ENCODE assay signal across 16 cellular contexts in the genomic region with DNA sequence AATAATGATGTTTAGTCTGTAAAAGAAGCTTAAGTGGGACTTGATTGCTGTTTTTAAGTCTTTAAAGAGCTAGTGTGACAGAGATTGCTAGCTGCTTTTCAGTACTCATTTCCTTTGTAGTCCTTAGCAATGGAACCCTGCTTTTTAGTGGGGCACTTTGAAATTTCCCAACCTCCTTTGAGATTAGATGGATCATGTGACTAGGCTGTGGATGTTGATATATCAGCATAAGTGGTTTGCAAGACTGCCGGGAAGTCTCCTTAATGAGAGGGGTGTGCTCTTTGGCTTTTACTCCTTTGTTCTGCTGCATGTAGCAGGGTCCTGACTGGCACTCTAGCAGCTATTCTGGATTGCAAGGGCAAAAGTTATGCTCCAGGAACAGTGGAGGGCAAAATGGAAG. TPM values are rescaled to one million over a fixed set of nuclear protein-coding genes. Genes with fewer than 3 reads are reported as not detected.
DNase-seq lines count a peak whose midpoint lies in the region; ATAC-seq and TF ChIP-seq lines count a peak whose summit lies in the region.
"Had no signal": no experiment of that assay in that cellular context is flagged by ENCODE, and none has a peak within 500 bp of the region (broad histone marks: within the 10 kb centered on the region; RNA-seq: fewer than 3 reads in every experiment).

No MANE protein-coding gene starts in this region.

- ATAC-seq in WTC11, result peak; percentile 81
- no peak for ATAC-seq in lung (ENCODE audit: insufficient read depth, low FRiP score)
- ATAC-seq in activated CD8-positive, alpha-beta memory T cell treated with anti-CD3 and anti-CD28 coated beads, Interleukin-2, amount 10 ng/mL, durations not matched to agents 7 days and 5 days, result no peak
- ATAC-seq: body of pancreas had no signal

- no peaks in the 10 kb centered on the region for H3K4me1 ChIP-seq in lung (ENCODE audit: control insufficient read depth in 2 of 2, insufficient read depth in 2 of 2, low read length in 2 of 2)
- H3K4me1 ChIP-seq: body of pancreas had no signal

- POLR2A ChIA-PET in WTC11 (lab: Charles Lee), result no interaction called here

- peak; percentile 41 for DNase-seq in DMS79 (lab: John Stamatoyannopoulos, UW)
- DNase-seq in MV-4-11 (lab: John Stamatoyannopoulos, UW), result peak; percentile 2
- DNase-seq in WTC11 (ENCODE audit: low spot score), result no peak
- peak; percentile 33 for DNase-seq in lung (ENCODE audit: low spot score)
- DNase-seq in NCI-H526 treated with DMSO at 0.1 percent for 48 hours (lab: John Stamatoyannopoulos, UW), result no peak
- no peak for DNase-seq in SKM-1 (lab: John Stamatoyannopoulos, UW; ENCODE audit: unreplicated experiment)
- DNase-seq in activated CD8-positive, alpha-beta memory T cell treated with anti-CD3 and anti-CD28 coated beads, Interleukin-2, amount 10 ng/mL, durations not matched to agents 7 days and 5 days, result no peak
- no peak for DNase-seq in NCI-H187 (lab: John Stamatoyannopoulos, UW)
- DNase-seq: activated naive CD4-positive, alpha-beta T cell; AML-193; body of pancreas; DMS53; effector CD4-positive, alpha-beta T cell; NCI-H524; posterior cingulate gyrus had no signal

- no peaks in the 10 kb centered on the region for H3K9me3 ChIP-seq in lung (ENCODE audit: control insufficient read depth in 2 of 2, insufficient read depth in 1 of 2, low read length in 1 of 2)
- H3K9me3 ChIP-seq: body of pancreas, thoracic aorta had no signal

- no peaks in the 10 kb centered on the region for H3K36me3 Mint-ChIP-seq in WTC11
- no peaks in the 10 kb centered on the region for H3K36me3 Mint-ChIP-seq in activated CD8-positive, alpha-beta memory T cell treated with anti-CD3 and anti-CD28 coated beads, Interleukin-2, amount 10 ng/mL, durations not matched to agents 7 days and 5 days

- no peak for TF ChIP-seq CTCF in WTC11 (IDR thresholded peaks at IDR 0.05)
- no peak for TF ChIP-seq CTCF in lung (IDR thresholded peaks at IDR 0.05; ENCODE audit: control extremely low read depth, extremely low read depth)

- no peak overlapping the region for H3K27ac ChIP-seq in lung (ENCODE audit: low read depth in 1 of 2, low read length in 1 of 2)
- H3K27ac ChIP-seq: body of pancreas, thoracic aorta had no signal

- CTCF ChIA-PET in WTC11 (lab: Charles Lee), result interaction anchor here (1.8 kb wide), 1 partner anchor 10 kb away, joined by 5 read pairs; no protein-coding TSS in a partner anchor
- CTCF ChIA-PET in activated CD8-positive, alpha-beta memory T cell treated with anti-CD3 and anti-CD28 coated beads, Interleukin-2, amount 10 ng/mL, durations not matched to agents 7 days and 5 days (lab: Charles Lee), result no interaction called here

- no peak overlapping the region for H3K4me3 Mint-ChIP-seq in WTC11
- H3K4me3 Mint-ChIP-seq in activated CD8-positive, alpha-beta memory T cell treated with anti-CD3 and anti-CD28 coated beads, Interleukin-2, amount 10 ng/mL, durations not matched to agents 7 days and 5 days, result no peak overlapping the region

- H3K27me3 Mint-ChIP-seq in WTC11 (ENCODE audit: low read depth), result no peaks in the 10 kb centered on the region
- H3K27me3 Mint-ChIP-seq in activated CD8-positive, alpha-beta memory T cell treated with anti-CD3 and anti-CD28 coated beads, Interleukin-2, amount 10 ng/mL, durations not matched to agents 7 days and 5 days, result peaks cover 4% of the 10 kb centered on the region

- no peaks in the 10 kb centered on the region for H3K27me3 ChIP-seq in lung (ENCODE audit: control insufficient read depth, insufficient read depth)
- H3K27me3 ChIP-seq: body of pancreas had no signal

- WGBS in lung, 2 donors, result 0 to 13% methylated on average over 1 of the region's 1 CpG

- no peak overlapping the region for H3K4me3 ChIP-seq in lung
- H3K4me3 ChIP-seq: body of pancreas, thoracic aorta had no signal

- no peaks in the 10 kb centered on the region for H3K36me3 ChIP-seq in lung (ENCODE audit: control insufficient read depth in 2 of 2, insufficient read depth in 2 of 2, low read length in 2 of 2)
- H3K36me3 ChIP-seq: thoracic aorta had no signal

- H3K9me3 Mint-ChIP-seq in WTC11, result 0 out of 2 replicates have a peak, but pooled peaks cover 6% of the 10 kb centered on the region
- H3K9me3 Mint-ChIP-seq in activated CD8-positive, alpha-beta memory T cell treated with anti-CD3 and anti-CD28 coated beads, Interleukin-2, amount 10 ng/mL, durations not matched to agents 7 days and 5 days (ENCODE audit: low read depth), result no peaks in the 10 kb centered on the region

- peak overlapping the region; percentile 88 for H3K27ac Mint-ChIP-seq in WTC11
- no peak overlapping the region for H3K27ac Mint-ChIP-seq in activated CD8-positive, alpha-beta memory T cell treated with anti-CD3 and anti-CD28 coated beads, Interleukin-2, amount 10 ng/mL, durations not matched to agents 7 days and 5 days

- peaks cover 30% of the 10 kb centered on the region for H3K4me1 Mint-ChIP-seq in WTC11
- no peaks in the 10 kb centered on the region for H3K4me1 Mint-ChIP-seq in activated CD8-positive, alpha-beta memory T cell treated with anti-CD3 and anti-CD28 coated beads, Interleukin-2, amount 10 ng/mL, durations not matched to agents 7 days and 5 days

TF ChIP-seq in WTC11, 78 proteins besides CTCF, POLR2A, EP300 and RAD21:
- TF ChIP-seq JAZF1 (CRISPR knock-in tag; IDR thresholded peaks at IDR 0.05), result no peak
- TF ChIP-seq, protein P1, sequence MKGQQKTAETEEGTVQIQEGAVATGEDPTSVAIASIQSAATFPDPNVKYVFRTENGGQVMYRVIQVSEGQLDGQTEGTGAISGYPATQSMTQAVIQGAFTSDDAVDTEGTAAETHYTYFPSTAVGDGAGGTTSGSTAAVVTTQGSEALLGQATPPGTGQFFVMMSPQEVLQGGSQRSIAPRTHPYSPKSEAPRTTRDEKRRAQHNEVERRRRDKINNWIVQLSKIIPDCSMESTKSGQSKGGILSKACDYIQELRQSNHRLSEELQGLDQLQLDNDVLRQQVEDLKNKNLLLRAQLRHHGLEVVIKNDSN (CRISPR knock-in tag; IDR thresholded peaks at IDR 0.05), result peak; percentile 66; the same call in 1 of the 2 replicates
- TF ChIP-seq, protein P2, sequence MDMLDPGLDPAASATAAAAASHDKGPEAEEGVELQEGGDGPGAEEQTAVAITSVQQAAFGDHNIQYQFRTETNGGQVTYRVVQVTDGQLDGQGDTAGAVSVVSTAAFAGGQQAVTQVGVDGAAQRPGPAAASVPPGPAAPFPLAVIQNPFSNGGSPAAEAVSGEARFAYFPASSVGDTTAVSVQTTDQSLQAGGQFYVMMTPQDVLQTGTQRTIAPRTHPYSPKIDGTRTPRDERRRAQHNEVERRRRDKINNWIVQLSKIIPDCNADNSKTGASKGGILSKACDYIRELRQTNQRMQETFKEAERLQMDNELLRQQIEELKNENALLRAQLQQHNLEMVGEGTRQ (CRISPR knock-in tag; IDR thresholded peaks at IDR 0.05), result peak; percentile 82

RNA-seq across cellular contexts. Expression of a gene that starts 11.2 kb away (rescaled TPM):
- 28.3 to 35.9 TPM (median 30.6 TPM) in 3 replicates for total RNA-seq in WTC11 (2021)
- 100 to 1,000 TPM in 1 of 2 donors, 10 to 100 TPM in 1; 41.9 to 102 TPM for total RNA-seq in lung
- 10 to 100 TPM; 16.6 to 26.8 TPM for polyA plus RNA-seq in lung
- 10 to 100 TPM; 43.5 to 47.3 TPM for total RNA-seq in activated CD8-positive, alpha-beta memory T cell treated with anti-CD3 and anti-CD28 coated beads, Interleukin-2, amount 10 ng/mL, durations not matched to agents 7 days and 5 days

Comparison
In these comparisons a context has a peak if more than half of its experiments do, and no peak if none do; other contexts are left out.
1. DNase-seq: peak in DMS79 (single experiment), MV-4-11 (single experiment) and lung (single experiment); none in WTC11 (single experiment), NCI-H526 treated with DMSO at 0.1 percent for 48 hours (single experiment), SKM-1 (single experiment), activated CD8-positive, alpha-beta memory T cell treated with anti-CD3 and anti-CD28 coated beads, Interleukin-2, amount 10 ng/mL, durations not matched to agents 7 days and 5 days (single experiment) and NCI-H187 (0 of 2).